Comparison of ENCODE assay signal across 8 cellular contexts in the genomic region with DNA sequence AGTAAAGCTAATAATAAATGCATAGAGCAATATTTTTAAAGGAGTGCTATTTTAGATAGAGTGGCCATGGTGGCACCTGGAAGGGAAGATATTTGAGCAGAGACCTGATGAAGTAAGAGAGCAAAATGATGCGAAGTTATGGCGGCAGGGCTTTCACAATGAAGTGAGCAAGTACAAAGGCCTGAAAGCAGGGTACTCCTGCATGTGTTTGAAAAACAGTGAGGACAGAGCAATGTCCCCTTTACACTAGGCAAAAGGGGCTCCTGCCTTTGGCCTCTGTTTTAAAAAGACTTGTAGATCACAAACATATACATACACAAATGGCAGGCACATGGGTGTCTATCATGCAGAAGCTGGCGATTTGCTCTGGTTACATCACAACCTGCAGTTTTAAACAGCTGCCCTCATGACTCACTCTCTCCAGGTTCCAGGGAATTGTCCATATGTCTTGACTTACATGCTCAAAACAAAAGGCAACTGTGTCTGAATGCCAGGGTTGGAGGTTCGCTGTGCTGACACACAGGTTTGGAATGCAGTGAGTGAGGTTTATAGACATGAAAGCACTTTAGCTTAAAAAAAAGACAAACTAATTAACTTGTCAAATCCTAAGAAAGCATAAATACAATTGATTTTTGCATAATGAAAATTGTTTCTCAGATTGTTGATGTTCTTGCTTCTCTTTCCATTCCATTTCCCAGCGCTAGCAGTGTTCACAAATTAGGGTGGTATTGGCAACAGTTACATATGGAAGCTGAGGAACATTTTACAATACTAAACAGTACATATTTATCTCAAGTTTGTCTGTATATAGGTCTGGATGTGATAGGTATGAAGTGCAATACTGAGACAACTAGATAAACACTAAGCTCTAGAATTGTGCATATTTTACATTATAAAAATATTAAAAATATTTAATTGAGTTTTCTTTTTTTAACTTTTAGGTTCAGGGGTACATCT.
DNase-seq lines count a peak whose midpoint lies in the region; ATAC-seq and TF ChIP-seq lines count a peak whose summit lies in the region.

No MANE protein-coding gene starts in this region.

- H3K4me2 ChIP-seq in mammary epithelial cell (ENCODE audit: insufficient read depth, low read depth, low read length) (peak overlapping the region; percentile 78), mesenchymal stem cell (ENCODE audit: low read length, poor library complexity, severe bottlenecking) (no peak overlapping the region)

- in situ Hi-C loops in mammary epithelial cell (cut with MboI; ENCODE audit: low sequenced_read_pairs in 2 of 2), result no loop called here

- H3K27ac ChIP-seq in mammary epithelial cell (ENCODE audit: insufficient read depth, low read depth, low read length) (peak overlapping the region; percentile 71), mesenchymal stem cell (ENCODE audit: low read length, poor library complexity, severe bottlenecking) (peak overlapping the region; percentile 56)

- ATAC-seq in GM18517 (IDR thresholded peaks at IDR 0.05; ENCODE audit: unreplicated experiment), result no peak

- H3K4ac ChIP-seq in mesenchymal stem cell (ENCODE audit: low read depth in 1 of 2, low read length in 2 of 2), result no peak overlapping the region

- H4K20me1 ChIP-seq in mammary epithelial cell (ENCODE audit: insufficient read depth, low read length), result no peaks in the 10 kb centered on the region

- BruUV-seq in Calu3 (replicated peaks; lab: Mats Ljungman, UMichigan) (no TSS peak), mammary epithelial cell (replicated peaks; lab: Mats Ljungman, UMichigan) (no TSS peak)

- intact Hi-C loops in Calu3 (cut with micrococcal nuclease; ENCODE audit: unreplicated experiment) (no loop called here), mammary epithelial cell (cut with micrococcal nuclease) (loop anchor here (1.0 to 5.0 kb wide), 2 partner anchors 10 to 241 kb away; no protein-coding TSS in a partner anchor), cardiac septum (cut with DNase I) (no loop called here)

- no peak overlapping the region for H2BK15ac ChIP-seq in mesenchymal stem cell (ENCODE audit: low read depth, poor library complexity, severe bottlenecking)

- peak overlapping the region; percentile 10 for H3K4me3 Mint-ChIP-seq in Calu3 (ENCODE audit: low read depth, unreplicated experiment)

- no peak overlapping the region for H3K14ac ChIP-seq in mesenchymal stem cell (ENCODE audit: low read length in 2 of 2)

- H2AK5ac ChIP-seq in mesenchymal stem cell (ENCODE audit: low read length, severe bottlenecking), result peak overlapping the region; percentile 13

- peaks cover 38% of the 10 kb centered on the region for H3K4me1 Mint-ChIP-seq in Calu3 (ENCODE audit: low read depth, unreplicated experiment)

- no peak overlapping the region for H3K4me3 ChIP-seq in LNCaP clone FGC (ENCODE audit: low read depth, low read length)
- no peak overlapping the region for H3K4me3 ChIP-seq in mammary epithelial cell (replicated peaks in 1 of 3; ENCODE audit: insufficient read depth in 1 of 3, low read depth in 2 of 3, low read length in 3 of 3)
- no peak overlapping the region for H3K4me3 ChIP-seq in mesenchymal stem cell (ENCODE audit: insufficient read depth in 1 of 2, low read depth in 1 of 2, low read length in 2 of 2)

- H3K36me3 ChIP-seq in mammary epithelial cell (ENCODE audit: insufficient read depth, low read length) (no peaks in the 10 kb centered on the region), mesenchymal stem cell (ENCODE audit: control insufficient read depth in 1 of 2, insufficient read depth in 2 of 2, low read depth in 1 of 2, low read length in 2 of 2) (no peaks in the 10 kb centered on the region)

- no peak overlapping the region for H3K18ac ChIP-seq in mesenchymal stem cell (ENCODE audit: low read depth in 1 of 2, low read length in 2 of 2)

- WGBS in mammary epithelial cell (ENCODE audit: low coverage, missing lambda C conversion rate), result 42% methylated on average over 5 of the region's 5 CpGs
- 66% methylated on average over 3 of the region's 5 CpGs for WGBS in mesenchymal stem cell

- peak; percentile 82 for DNase-seq in Calu3
- peak; percentile 10 for DNase-seq in LNCaP clone FGC (ENCODE audit: low read depth)
- DNase-seq in mammary epithelial cell, result peak; percentile 98
- DNase-seq in mesenchymal stem cell, result peak; percentile 88
- no peak for DNase-seq in NCI-H187 (lab: John Stamatoyannopoulos, UW)
- no peak for DNase-seq in stimulated activated naive CD4-positive, alpha-beta T cell treated with Interleukin-2 at 50 U/mL for 16 hours (lab: John Stamatoyannopoulos, UW)
- no peak for DNase-seq in cardiac septum (ENCODE audit: low spot score)

- H4K8ac ChIP-seq in mesenchymal stem cell (ENCODE audit: low read length), result no peak overlapping the region

- CTCF ChIA-PET in Calu3 (lab: Charles Lee), result no interaction called here
- CTCF ChIA-PET in mammary epithelial cell (lab: Charles Lee; ENCODE audit: low non-redundant PET), result interaction anchor here (0.6 kb wide), 1 partner anchor 31 kb away, joined by 3 read pairs; no protein-coding TSS in a partner anchor

- H3K36me3 Mint-ChIP-seq in Calu3 (ENCODE audit: insufficient read depth, unreplicated experiment), result peaks cover 6% of the 10 kb centered on the region

- TF ChIP-seq CTCF in Calu3 (IDR thresholded peaks at IDR 0.05; ENCODE audit: unreplicated experiment) (no peak), LNCaP clone FGC (IDR thresholded peaks at IDR 0.05; ENCODE audit: control insufficient read depth, extremely low read depth, insufficient read depth) (no peak), mammary epithelial cell (conservative IDR thresholded peaks at IDR 0.05 in 1 of 2, IDR thresholded peaks at IDR 0.05 in 1 of 2; ENCODE audit: extremely low read depth in 1 of 2, insufficient read depth in 1 of 2, low read depth in 1 of 2, low read length in 2 of 2) (no peak)

- peaks cover 43% of the 10 kb centered on the region for H3K4me1 ChIP-seq in mammary epithelial cell (ENCODE audit: insufficient read depth, low read length)
- H3K4me1 ChIP-seq in mesenchymal stem cell (ENCODE audit: control insufficient read depth, insufficient read depth, low read depth, low read length), result peaks cover 2% of the 10 kb centered on the region

- dilution Hi-C loops in mammary epithelial cell (cut with HindIII; ENCODE audit: low sequenced_read_pairs), result no loop called here

- H2AFZ ChIP-seq in mammary epithelial cell (ENCODE audit: low read depth, low read length) (peak overlapping the region; percentile 50), mesenchymal stem cell (ENCODE audit: low read depth, low read length) (no peak overlapping the region)

- H3K27me3 Mint-ChIP-seq in Calu3 (ENCODE audit: unreplicated experiment), result no peaks in the 10 kb centered on the region

- H3K9me3 ChIP-seq in mammary epithelial cell (replicated peaks; ENCODE audit: insufficient read depth, low read length), result no peaks in the 10 kb centered on the region
- peaks cover 3% of the 10 kb centered on the region for H3K9me3 ChIP-seq in mesenchymal stem cell (ENCODE audit: control insufficient read depth, low read length)

- no peaks in the 10 kb centered on the region for H3K27me3 ChIP-seq in mammary epithelial cell (ENCODE audit: insufficient read depth, low read length)
- H3K27me3 ChIP-seq in mesenchymal stem cell (ENCODE audit: control insufficient read depth in 1 of 2, insufficient read depth in 1 of 2, low read length in 2 of 2), result no peaks in the 10 kb centered on the region

- peak overlapping the region in 1 of 2 experiments; percentile 33 for H2BK12ac ChIP-seq in mesenchymal stem cell (ENCODE audit: low read length in 2 of 2)

- H3K79me1 ChIP-seq in mesenchymal stem cell (replicated peaks; ENCODE audit: low read length, poor library complexity, severe bottlenecking), result no peaks in the 10 kb centered on the region

- H4K91ac ChIP-seq in mesenchymal stem cell (ENCODE audit: low read length), result no peak overlapping the region

- H3K9ac ChIP-seq in mammary epithelial cell (ENCODE audit: insufficient read depth, low read length) (no peak overlapping the region), mesenchymal stem cell (ENCODE audit: low read length) (no peak overlapping the region)

- H2BK5ac ChIP-seq in mesenchymal stem cell (ENCODE audit: low read depth, low read length, poor library complexity, severe bottlenecking), result no peak overlapping the region

- peak overlapping the region; percentile 70 for H3K27ac Mint-ChIP-seq in Calu3 (ENCODE audit: unreplicated experiment)

- H3K79me2 ChIP-seq in mammary epithelial cell (ENCODE audit: insufficient read depth, low read length), result no peaks in the 10 kb centered on the region

- H2BK120ac ChIP-seq in mesenchymal stem cell (ENCODE audit: low read depth, low read length), result no peak overlapping the region

- no peak overlapping the region for H3K23ac ChIP-seq in mesenchymal stem cell (ENCODE audit: low read length in 2 of 2)

- no peaks in the 10 kb centered on the region for H3K9me3 Mint-ChIP-seq in Calu3 (ENCODE audit: low read depth, unreplicated experiment)

Comparison
In these comparisons a context has a peak if more than half of its experiments do, and no peak if none do; other contexts are left out.
1. DNase-seq: peak in Calu3 (single experiment), LNCaP clone FGC (single experiment), mammary epithelial cell (single experiment) and mesenchymal stem cell (single experiment); none in NCI-H187 (0 of 2), stimulated activated naive CD4-positive, alpha-beta T cell treated with Interleukin-2 at 50 U/mL for 16 hours (single experiment) and cardiac septum (single experiment).